ENCODE assay signal across 1 cellular context in the genomic region with DNA sequence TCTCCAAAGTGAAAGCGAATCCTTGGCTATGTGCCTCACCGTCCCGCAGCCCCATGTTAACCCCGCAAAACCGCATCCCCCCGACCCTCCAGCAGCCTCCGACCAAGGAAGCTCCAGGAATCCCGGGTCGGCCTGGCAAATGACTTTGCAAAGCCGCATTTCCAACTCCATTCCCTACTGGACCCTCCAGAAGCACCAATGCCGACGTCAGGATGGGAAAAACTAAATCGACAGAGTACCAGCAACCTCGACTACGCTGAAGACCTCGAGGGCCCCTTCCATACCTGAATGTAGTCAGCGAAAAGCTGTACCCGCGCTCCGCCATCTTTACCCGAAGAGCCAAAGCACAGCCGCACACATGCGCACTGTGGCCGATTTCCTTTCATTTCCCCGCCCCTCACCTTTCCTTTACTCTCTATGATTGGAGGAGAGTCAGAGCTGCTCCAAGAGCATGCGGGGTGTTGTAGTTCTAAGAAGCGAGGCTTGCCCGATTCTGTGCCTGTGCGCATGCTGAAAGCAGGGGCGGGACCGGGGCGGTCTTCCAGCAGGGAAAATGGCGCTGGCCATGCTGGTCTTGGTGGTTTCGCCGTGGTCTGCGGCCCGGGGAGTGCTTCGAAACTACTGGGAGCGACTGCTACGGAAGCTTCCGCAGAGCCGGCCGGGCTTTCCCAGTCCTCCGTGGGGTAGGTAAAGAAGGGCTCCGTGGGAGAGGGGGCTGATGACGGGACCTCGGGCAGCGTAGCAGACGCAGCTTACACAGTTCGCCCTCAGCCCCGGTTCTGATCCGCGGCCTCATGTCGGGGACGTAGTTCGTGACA.
TF ChIP-seq lines count a peak whose summit lies in the region.

A gene (plus strand): TSS at position 543 of the 818 bp plus-strand sequence. CDS start 11 bp downstream, at position 554.
A gene (minus strand): TSS at position 341 of the 818 bp plus-strand sequence. CDS start 16 bp downstream, at position 325.

TF ChIP-seq in K562, 482 proteins besides CTCF, POLR2A, EP300 and RAD21 (continued from another document):
- TF ChIP-seq, protein P1, sequence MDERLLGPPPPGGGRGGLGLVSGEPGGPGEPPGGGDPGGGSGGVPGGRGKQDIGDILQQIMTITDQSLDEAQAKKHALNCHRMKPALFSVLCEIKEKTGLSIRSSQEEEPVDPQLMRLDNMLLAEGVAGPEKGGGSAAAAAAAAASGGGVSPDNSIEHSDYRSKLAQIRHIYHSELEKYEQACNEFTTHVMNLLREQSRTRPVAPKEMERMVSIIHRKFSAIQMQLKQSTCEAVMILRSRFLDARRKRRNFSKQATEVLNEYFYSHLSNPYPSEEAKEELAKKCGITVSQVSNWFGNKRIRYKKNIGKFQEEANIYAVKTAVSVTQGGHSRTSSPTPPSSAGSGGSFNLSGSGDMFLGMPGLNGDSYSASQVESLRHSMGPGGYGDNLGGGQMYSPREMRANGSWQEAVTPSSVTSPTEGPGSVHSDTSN (CRISPR knock-in tag; IDR thresholded peaks at IDR 0.05; ENCODE audit: low read depth), result no peak
- TF ChIP-seq, protein P1 (tag; conservative IDR thresholded peaks at IDR 0.05; ENCODE audit: low read depth), result no peak
- TF ChIP-seq, protein P2, sequence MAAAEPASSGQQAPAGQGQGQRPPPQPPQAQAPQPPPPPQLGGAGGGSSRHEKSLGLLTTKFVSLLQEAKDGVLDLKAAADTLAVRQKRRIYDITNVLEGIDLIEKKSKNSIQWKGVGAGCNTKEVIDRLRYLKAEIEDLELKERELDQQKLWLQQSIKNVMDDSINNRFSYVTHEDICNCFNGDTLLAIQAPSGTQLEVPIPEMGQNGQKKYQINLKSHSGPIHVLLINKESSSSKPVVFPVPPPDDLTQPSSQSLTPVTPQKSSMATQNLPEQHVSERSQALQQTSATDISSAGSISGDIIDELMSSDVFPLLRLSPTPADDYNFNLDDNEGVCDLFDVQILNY (CRISPR knock-in tag; IDR thresholded peaks at IDR 0.05), result no peak
- TF ChIP-seq TBP (optimal IDR thresholded peaks at IDR 0.05; ENCODE audit: low read depth, low read length) (peak; percentile 94), ZNF133 (CRISPR knock-in tag; IDR thresholded peaks at IDR 0.05) (no peak), BRF1 (IDR thresholded peaks at IDR 0.05; ENCODE audit: borderline replicate concordance, extremely low read depth, insufficient read length) (no peak), GTF2E2 (tag; IDR thresholded peaks at IDR 0.05) (peak; percentile 72; the same call in 1 of the 2 replicates), RBM17 (IDR thresholded peaks at IDR 0.05; ENCODE audit: borderline replicate concordance, low read depth, low read length) (no peak), ETV5 (CRISPR knock-in tag; IDR thresholded peaks at IDR 0.05; ENCODE audit: low read depth) (no peak)
- TF ChIP-seq, protein P3, sequence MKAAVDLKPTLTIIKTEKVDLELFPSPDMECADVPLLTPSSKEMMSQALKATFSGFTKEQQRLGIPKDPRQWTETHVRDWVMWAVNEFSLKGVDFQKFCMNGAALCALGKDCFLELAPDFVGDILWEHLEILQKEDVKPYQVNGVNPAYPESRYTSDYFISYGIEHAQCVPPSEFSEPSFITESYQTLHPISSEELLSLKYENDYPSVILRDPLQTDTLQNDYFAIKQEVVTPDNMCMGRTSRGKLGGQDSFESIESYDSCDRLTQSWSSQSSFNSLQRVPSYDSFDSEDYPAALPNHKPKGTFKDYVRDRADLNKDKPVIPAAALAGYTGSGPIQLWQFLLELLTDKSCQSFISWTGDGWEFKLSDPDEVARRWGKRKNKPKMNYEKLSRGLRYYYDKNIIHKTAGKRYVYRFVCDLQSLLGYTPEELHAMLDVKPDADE (conservative IDR thresholded peaks at IDR 0.05; ENCODE audit: control insufficient read depth, low read depth, low read length), result peak; percentile 95
TF ChIP-seq in K562: peak in this region for 97.
